In the genomic region with DNA sequence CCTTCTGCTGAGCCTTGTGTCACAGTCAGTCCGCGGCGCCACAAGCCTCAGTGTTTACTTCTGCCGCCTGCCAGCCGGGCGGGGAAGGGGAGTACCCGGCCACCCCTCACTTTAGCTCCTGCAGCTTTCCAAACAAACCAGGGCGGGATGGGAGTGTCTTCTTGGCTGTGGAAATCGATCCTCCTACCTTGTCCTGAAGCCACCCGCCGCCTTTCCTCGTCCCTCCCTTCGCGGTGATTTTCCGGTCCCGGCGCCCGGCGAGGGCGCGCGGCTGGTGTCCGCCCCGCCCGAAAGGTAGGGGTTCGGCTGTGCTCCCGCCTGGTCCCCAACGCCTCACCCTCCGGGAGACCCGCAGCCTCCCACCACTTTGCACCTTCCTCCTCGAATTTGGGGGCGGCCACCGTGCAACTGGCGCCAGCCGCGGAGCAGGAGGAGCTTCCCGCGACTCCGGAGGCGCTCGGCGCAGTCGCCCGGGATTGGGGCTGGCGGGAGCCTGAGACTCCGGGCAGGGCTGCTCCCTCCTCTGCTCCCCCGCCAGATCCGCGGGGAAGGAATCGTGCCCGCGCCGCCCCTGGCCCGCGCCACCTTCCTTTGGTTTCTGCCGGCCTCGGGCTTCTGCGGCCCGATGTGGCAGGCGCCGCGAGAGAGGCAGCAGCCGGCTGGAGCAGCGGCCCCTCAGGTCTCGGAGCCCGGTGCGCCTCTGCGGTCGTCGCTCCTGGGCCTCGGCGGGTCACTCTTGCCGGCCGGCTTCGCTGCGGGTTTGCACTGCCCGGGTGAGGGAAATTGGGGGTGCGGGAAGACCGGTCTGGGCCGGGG, we compare ENCODE assay signal across 8 cellular contexts. TPM values are rescaled to one million over a fixed set of nuclear protein-coding genes. Genes with fewer than 3 reads are reported as not detected.
DNase-seq lines count a peak whose midpoint lies in the region; ATAC-seq, FAIRE-seq and TF ChIP-seq lines count a peak whose summit lies in the region.

No MANE protein-coding gene starts in this region.

- H3K4me3 ChIP-seq in body of pancreas (peak overlapping the region; percentile 41 to 54), iPS-11a (ENCODE audit: low read depth, low read length) (peak overlapping the region; percentile 55)

- ATAC-seq in HG02884 (IDR thresholded peaks at IDR 0.05; ENCODE audit: unreplicated experiment): peak; percentile 44
- peak; percentile 67 for ATAC-seq in body of pancreas

- H3K36me3 ChIP-seq in body of pancreas (replicated peaks in 1 of 2; ENCODE audit: insufficient read depth in 1 of 2, low read depth in 2 of 2): no peaks in the 10 kb centered on the region

- peaks cover 14% of the 10 kb centered on the region for H3K4me1 ChIP-seq in body of pancreas

- FAIRE-seq in GM12891 (lab: Jason Lieb, UNC): peak; percentile 78

- no peaks in the 10 kb centered on the region for H3K27me3 ChIP-seq in body of pancreas

- in situ Hi-C loops in ACHN (cut with HindIII; ENCODE audit: low pct_ligation_motif_present, low pct_unique_long_range_greater_than_20kb, low sequenced_read_pairs): no loop called here

- peak; percentile 84 for TF ChIP-seq POLR2A in GM12891 (IDR thresholded peaks at IDR 0.05; ENCODE audit: low read depth, low read length)
- peak in 2 of 3 donors; percentile 54 to 61 for TF ChIP-seq POLR2A in body of pancreas (IDR thresholded peaks at IDR 0.05)

- no peak for TF ChIP-seq CTCF in body of pancreas (IDR thresholded peaks at IDR 0.05)

- no peaks in the 10 kb centered on the region for H3K9me3 ChIP-seq in body of pancreas

- intact Hi-C loops in body of pancreas (cut with DNase I): no loop called here

- peak; percentile 4 for DNase-seq in ACHN
- DNase-seq in GM12891 (ENCODE audit: insufficient read length, low spot score): peak; percentile 39
- peak; percentile 29 to 79 for DNase-seq in NCI-H526 (lab: John Stamatoyannopoulos, UW)
- peak; percentile 31 to 58 (median 47) for DNase-seq in body of pancreas
- peak; percentile 92 for DNase-seq in retina
- no peak for DNase-seq in NCI-H446 (lab: John Stamatoyannopoulos, UW)

- WGBS in body of pancreas, 2 donors: 0 to 1% methylated on average over 6 to 80 of the region's 80 CpGs

- H3K27ac ChIP-seq in body of pancreas: peak overlapping the region; percentile 58 to 80 (median 67)

TF ChIP-seq in GM12891, 5 proteins besides CTCF, POLR2A, EP300 and RAD21:
- TF ChIP-seq TAF1 (IDR thresholded peaks at IDR 0.05; ENCODE audit: low read depth, low read length): peak; percentile 76
- no peak for TF ChIP-seq PAX5 (IDR thresholded peaks at IDR 0.05; ENCODE audit: insufficient read depth, low read length, severe bottlenecking)
- TF ChIP-seq SPI1 (IDR thresholded peaks at IDR 0.05; ENCODE audit: low read depth, low read length): no peak
- TF ChIP-seq POLR2AphosphoS5 (IDR thresholded peaks at IDR 0.05; ENCODE audit: low read depth, low read length): peak; percentile 82
- 0 out of 2 replicates have a peak, but pooled peaks have one; percentile 34 for TF ChIP-seq POU2F2 (IDR thresholded peaks at IDR 0.05; ENCODE audit: low read depth, low read length)

RNA-seq across cellular contexts. Expression of a gene that starts 30.7 kb away (rescaled TPM):
- polyA plus RNA-seq in GM12891 (2012; ENCODE audit: low read depth, missing spikeins): 8.3 TPM
- total RNA-seq in body of pancreas: 10 to 100 TPM in 1 of 2 donors, 1 to 10 TPM in 1; 8.0 to 35.3 TPM

Comparison
In these comparisons a context has a peak if more than half of its experiments do, and no peak if none do; other contexts are left out.
1. DNase-seq: peak in ACHN (single experiment), GM12891 (single experiment), NCI-H526 (2 of 2), body of pancreas (4 of 4) and retina (single experiment); none in NCI-H446 (0 of 2).